Comparison of ENCODE assay signal across 30 cellular contexts in the genomic region with DNA sequence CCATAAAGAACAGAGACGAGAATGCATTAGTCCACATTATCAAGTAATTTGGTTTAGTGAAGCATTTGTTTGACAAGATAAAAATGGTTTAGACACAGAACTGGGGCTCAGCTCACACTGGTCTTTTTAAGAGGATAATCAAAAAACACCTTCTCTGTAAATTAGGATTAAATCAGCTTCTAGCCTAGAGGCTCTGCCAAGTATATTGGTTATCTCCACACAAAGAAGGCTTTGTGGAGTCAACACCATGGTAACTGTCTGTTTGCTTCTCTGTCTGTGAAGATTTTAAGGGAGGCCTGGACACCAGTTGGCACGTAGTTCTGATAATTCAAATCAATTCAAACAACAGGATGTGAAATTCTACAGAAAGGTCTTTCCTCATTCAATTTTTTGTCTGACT.
DNase-seq lines count a peak whose midpoint lies in the region; ATAC-seq, FAIRE-seq and TF ChIP-seq lines count a peak whose summit lies in the region.
"Had no signal": no experiment of that assay in that cellular context is flagged by ENCODE, and none has a peak within 500 bp of the region (broad histone marks: within the 10 kb centered on the region; RNA-seq: fewer than 3 reads in every experiment).

No MANE protein-coding gene starts in this region.

- 36 to 48% methylated on average over 2 of the region's 2 CpGs for WGBS in pancreas, 2 donors

- no peaks in the 10 kb centered on the region for H3K4me1 Mint-ChIP-seq in activated naive CD4-positive, alpha-beta T cell treated with anti-CD3 and anti-CD28 coated beads for 36 hours (ENCODE audit: low read depth)
- H3K4me1 Mint-ChIP-seq: naive thymus-derived CD8-positive, alpha-beta T cell had no signal

- CTCF ChIA-PET in activated naive CD4-positive, alpha-beta T cell treated with anti-CD3 and anti-CD28 coated beads for 36 hours (lab: Charles Lee): no interaction called here

- TF ChIP-seq CTCF in pancreas (IDR thresholded peaks at IDR 0.05) (no peak), kidney (IDR thresholded peaks at IDR 0.05; ENCODE audit: borderline replicate concordance, extremely low read depth, insufficient read depth) (no peak)

- H3K4me3 ChIP-seq in endocrine pancreas (ENCODE audit: control insufficient read depth, insufficient read depth, low read length) (peak overlapping the region; percentile 26), pancreas (no peak overlapping the region), kidney (ENCODE audit: low read length in 2 of 2) (no peak overlapping the region)
- H3K4me3 ChIP-seq: esophagus muscularis mucosa, gastrocnemius medialis, HAP-1, hepatocyte, K562, right atrium auricular region, transverse colon had no signal

- intact Hi-C loops in pancreas (cut with DNase I) (no loop called here), kidney (cut with DNase I) (no loop called here)
- intact Hi-C loops in activated naive CD4-positive, alpha-beta T cell treated with anti-CD3 and anti-CD28 coated beads for 36 hours (cut with micrococcal nuclease): no loop called here

- H3K4me1 ChIP-seq in endocrine pancreas (ENCODE audit: control insufficient read depth, insufficient read depth, low read length): no peaks in the 10 kb centered on the region
- H3K4me1 ChIP-seq in pancreas: no peaks in the 10 kb centered on the region
- H3K4me1 ChIP-seq in kidney (ENCODE audit: control insufficient read depth in 1 of 2, insufficient read depth in 1 of 2, low read depth in 1 of 2, low read length in 2 of 2): no peaks in the 10 kb centered on the region
- H3K4me1 ChIP-seq: gastrocnemius medialis, HAP-1, transverse colon had no signal

- H3K4me3 Mint-ChIP-seq in activated naive CD4-positive, alpha-beta T cell treated with anti-CD3 and anti-CD28 coated beads for 36 hours: no peak overlapping the region
- H3K4me3 Mint-ChIP-seq: effector memory CD8-positive, alpha-beta T cell; mesothelial cell of epicardium; naive thymus-derived CD8-positive, alpha-beta T cell had no signal

- H3K27ac Mint-ChIP-seq in activated naive CD4-positive, alpha-beta T cell treated with anti-CD3 and anti-CD28 coated beads for 36 hours: no peak overlapping the region
- H3K27ac Mint-ChIP-seq: activated naive CD4-positive, alpha-beta T cell treated with anti-CD3 and anti-CD28 coated beads, Interleukin-2, amount 50 U/mL, for 72 hours; effector memory CD8-positive, alpha-beta T cell; mesothelial cell of epicardium; naive thymus-derived CD8-positive, alpha-beta T cell had no signal

- H3K27ac ChIP-seq in pancreas (no peak overlapping the region), kidney (ENCODE audit: low read depth in 2 of 2, low read length in 2 of 2) (no peak overlapping the region)
- H3K27ac ChIP-seq: esophagus muscularis mucosa, gastrocnemius medialis, hepatocyte, right atrium auricular region, transverse colon had no signal

- H3K36me3 ChIP-seq in endocrine pancreas (ENCODE audit: control insufficient read depth, insufficient read depth, low read length) (no peaks in the 10 kb centered on the region), pancreas (no peaks in the 10 kb centered on the region), kidney (ENCODE audit: control insufficient read depth in 1 of 2, insufficient read depth in 2 of 2, low read length in 2 of 2) (no peaks in the 10 kb centered on the region)
- H3K36me3 ChIP-seq: esophagus muscularis mucosa, gastrocnemius medialis, HAP-1, right atrium auricular region, transverse colon had no signal

- ATAC-seq in pancreas (peak in 2 of 4 donors; percentile 32 to 37), HG03565 (IDR thresholded peaks at IDR 0.05; ENCODE audit: unreplicated experiment) (no peak)
- ATAC-seq: activated naive CD4-positive, alpha-beta T cell treated with anti-CD3 and anti-CD28 coated beads, Interleukin-2, amount 50 U/mL, for 72 hours; effector memory CD8-positive, alpha-beta T cell; gastrocnemius medialis; K562; left lobe of liver; naive thymus-derived CD8-positive, alpha-beta T cell had no signal

- no peak for DNase-seq in GM18507 (ENCODE audit: extremely low spot score, insufficient read length, low read depth)
- DNase-seq in NCI-H82 (lab: John Stamatoyannopoulos, UW): peak; percentile 73
- no peak for DNase-seq in pancreas
- DNase-seq in kidney: no peak
- DNase-seq in activated naive CD4-positive, alpha-beta T cell treated with anti-CD3 and anti-CD28 coated beads for 36 hours: no peak
- DNase-seq: ACHN; activated CD4-positive, alpha-beta T cell treated with anti-CD3 and anti-CD28 coated beads, Interleukin-2, amount 50 U/mL, for 48 hours; cortex of kidney; DMS79; effector memory CD8-positive, alpha-beta T cell; gastrocnemius medialis; GF-D8; naive thymus-derived CD8-positive, alpha-beta T cell; NCI-H2107; SIG-M5; stimulated activated CD4-positive, alpha-beta T cell treated with anti-CD3 and anti-CD28 coated beads, Interleukin-2, amount 100 ng/mL, for 24 hours; T-helper 1 cell; transverse colon had no signal

- no peaks in the 10 kb centered on the region for H3K27me3 Mint-ChIP-seq in activated naive CD4-positive, alpha-beta T cell treated with anti-CD3 and anti-CD28 coated beads for 36 hours (ENCODE audit: low read depth)
- H3K27me3 Mint-ChIP-seq: effector memory CD8-positive, alpha-beta T cell; naive thymus-derived CD8-positive, alpha-beta T cell had no signal

- no peak overlapping the region for H3K9ac ChIP-seq in endocrine pancreas (ENCODE audit: control insufficient read depth, insufficient read depth, low read length)
- H3K9ac ChIP-seq in kidney (ENCODE audit: low read length in 2 of 2): no peak overlapping the region

- peak; percentile 36 for FAIRE-seq in GM18507 (lab: Jason Lieb, UNC)
- peak; percentile 53 for FAIRE-seq in pancreas (lab: Jason Lieb, UNC)
- no peak for FAIRE-seq in kidney (lab: Jason Lieb, UNC)
- FAIRE-seq: HTR-8/SVneo, K562, RCC 7860 had no signal

- H3K9me3 ChIP-seq in endocrine pancreas (ENCODE audit: control insufficient read depth, low read length) (no peaks in the 10 kb centered on the region), pancreas (no peaks in the 10 kb centered on the region), kidney (ENCODE audit: control insufficient read depth in 1 of 2, low read length in 2 of 2) (no peaks in the 10 kb centered on the region)
- H3K9me3 ChIP-seq: esophagus muscularis mucosa, gastrocnemius medialis, HAP-1, right atrium auricular region, transverse colon had no signal

- H3K36me3 Mint-ChIP-seq in activated naive CD4-positive, alpha-beta T cell treated with anti-CD3 and anti-CD28 coated beads for 36 hours (ENCODE audit: low read depth): no peaks in the 10 kb centered on the region
- H3K36me3 Mint-ChIP-seq: activated naive CD4-positive, alpha-beta T cell treated with anti-CD3 and anti-CD28 coated beads, Interleukin-2, amount 50 U/mL, for 72 hours; naive thymus-derived CD8-positive, alpha-beta T cell had no signal

- no peaks in the 10 kb centered on the region for H3K9me3 Mint-ChIP-seq in activated naive CD4-positive, alpha-beta T cell treated with anti-CD3 and anti-CD28 coated beads for 36 hours
- H3K9me3 Mint-ChIP-seq: activated naive CD4-positive, alpha-beta T cell treated with anti-CD3 and anti-CD28 coated beads, Interleukin-2, amount 50 U/mL, for 72 hours had no signal

- no peaks in the 10 kb centered on the region for H3K27me3 ChIP-seq in endocrine pancreas (ENCODE audit: control insufficient read depth, insufficient read depth, low read length)
- H3K27me3 ChIP-seq in pancreas: peaks cover 0 to 8% (median 0%) of the 10 kb centered on the region in 4 donors
- H3K27me3 ChIP-seq: esophagus muscularis mucosa, gastrocnemius medialis, hepatocyte, right atrium auricular region, transverse colon had no signal
